8 cellular contexts compared by ENCODE assay signal in genomic region chr17:45226620-45227019, GRCh38. TPM values are rescaled to one million over a fixed set of nuclear protein-coding genes. Genes with fewer than 3 reads are reported as not detected.
DNase-seq lines count a peak whose midpoint lies in the region; ATAC-seq and TF ChIP-seq lines count a peak whose summit lies in the region.
"Had no signal": no experiment of that assay in that cellular context is flagged by ENCODE, and none has a peak within 500 bp of the region (broad histone marks: within the 10 kb centered on the region; RNA-seq: fewer than 3 reads in every experiment).

No MANE protein-coding gene starts in this region.

- H3K27ac Mint-ChIP-seq in stimulated activated memory B cell treated with anti-CD40 and anti-IgM and Interleukin-4, amounts not matched to agents 10 μg/mL and 1 μg/mL and 100 μg/mL, for 72 hours: peak overlapping the region; percentile 97
- no peak overlapping the region for H3K27ac Mint-ChIP-seq in WTC11

- H3K36me3 Mint-ChIP-seq in stimulated activated memory B cell treated with anti-CD40 and anti-IgM and Interleukin-4, amounts not matched to agents 10 μg/mL and 1 μg/mL and 100 μg/mL, for 72 hours: peaks cover 7% of the 10 kb centered on the region
- H3K36me3 Mint-ChIP-seq in WTC11: no peaks in the 10 kb centered on the region

- no peaks in the 10 kb centered on the region for H3K27me3 ChIP-seq in esophagus (ENCODE audit: control insufficient read depth in 1 of 2, insufficient read depth in 2 of 2, low read length in 2 of 2)

- H3K4me3 ChIP-seq in esophagus (ENCODE audit: low read depth in 1 of 2, low read length in 2 of 2): no peak overlapping the region

- no peaks in the 10 kb centered on the region for H3K9me3 Mint-ChIP-seq in stimulated activated memory B cell treated with anti-CD40 and anti-IgM and Interleukin-4, amounts not matched to agents 10 μg/mL and 1 μg/mL and 100 μg/mL, for 72 hours
- no peaks in the 10 kb centered on the region for H3K9me3 Mint-ChIP-seq in WTC11

- 67 to 75% methylated on average over 4 of the region's 4 CpGs for WGBS in esophagus, 2 donors

- CTCF ChIA-PET in WTC11 (lab: Charles Lee): interaction anchor here (1.2 to 4.8 kb wide), 4 partner anchors 10 to 91 kb away, joined by 4 to 27 read pairs (median 8); partner anchors contain the start of gene ACBD4

- TF ChIP-seq CTCF in WTC11 (IDR thresholded peaks at IDR 0.05): no peak

- H3K27ac ChIP-seq in esophagus (ENCODE audit: low read depth in 2 of 2, low read length in 1 of 2): peak overlapping the region; percentile 36 to 79

- H3K27me3 Mint-ChIP-seq in stimulated activated memory B cell treated with anti-CD40 and anti-IgM and Interleukin-4, amounts not matched to agents 10 μg/mL and 1 μg/mL and 100 μg/mL, for 72 hours: no peaks in the 10 kb centered on the region
- H3K27me3 Mint-ChIP-seq in WTC11 (ENCODE audit: low read depth): peaks cover 36% of the 10 kb centered on the region

- POLR2A ChIA-PET in WTC11 (lab: Charles Lee): no interaction called here

- peaks cover 84% of the 10 kb centered on the region for H3K4me1 Mint-ChIP-seq in stimulated activated memory B cell treated with anti-CD40 and anti-IgM and Interleukin-4, amounts not matched to agents 10 μg/mL and 1 μg/mL and 100 μg/mL, for 72 hours
- H3K4me1 Mint-ChIP-seq in WTC11: peaks cover 24% of the 10 kb centered on the region

- peak; percentile 16 for DNase-seq in RPMI8226
- no peak for DNase-seq in NCI-H1092 treated with DMSO at 0.1 percent for 48 hours (lab: John Stamatoyannopoulos, UW)
- DNase-seq in WTC11 (ENCODE audit: low spot score): no peak
- DNase-seq: occipital lobe had no signal

- H3K4me3 Mint-ChIP-seq in stimulated activated memory B cell treated with anti-CD40 and anti-IgM and Interleukin-4, amounts not matched to agents 10 μg/mL and 1 μg/mL and 100 μg/mL, for 72 hours: peak overlapping the region; percentile 85
- no peak overlapping the region for H3K4me3 Mint-ChIP-seq in WTC11

- TF ChIP-seq POLR2A in GM19099 (IDR thresholded peaks at IDR 0.05; ENCODE audit: extremely low read depth, insufficient read length, low read depth): peak; percentile 2

- ATAC-seq in stimulated activated memory B cell treated with anti-CD40 and anti-IgM and Interleukin-4, amounts not matched to agents 10 μg/mL and 1 μg/mL and 100 μg/mL, for 72 hours: no peak
- ATAC-seq in GM21367 (IDR thresholded peaks at IDR 0.05; ENCODE audit: unreplicated experiment) (no peak), WTC11 (no peak)

- H3K4me1 ChIP-seq in esophagus (ENCODE audit: control insufficient read depth in 2 of 2, insufficient read depth in 2 of 2, low read length in 1 of 2): peaks cover 0 to 17% of the 10 kb centered on the region in 2 donors

- no peaks in the 10 kb centered on the region for H3K36me3 ChIP-seq in esophagus (ENCODE audit: control insufficient read depth in 2 of 2, insufficient read depth in 2 of 2, low read length in 1 of 2)

- no peaks in the 10 kb centered on the region for H3K9me3 ChIP-seq in esophagus (ENCODE audit: control insufficient read depth in 2 of 2, insufficient read depth in 1 of 2, low read depth in 1 of 2, low read length in 1 of 2)

TF ChIP-seq in WTC11, 78 proteins besides CTCF, POLR2A, EP300 and RAD21:
- TF ChIP-seq SP1 (CRISPR knock-in tag; conservative IDR thresholded peaks at IDR 0.05) (no peak), TEAD4 (CRISPR knock-in tag; IDR thresholded peaks at IDR 0.05) (no peak), ELF4 (CRISPR knock-in tag; IDR thresholded peaks at IDR 0.05; ENCODE audit: low read depth) (no peak), ZNF281 (CRISPR knock-in tag; IDR thresholded peaks at IDR 0.05) (no peak), ZMAT4 (CRISPR knock-in tag; IDR thresholded peaks at IDR 0.05) (no peak), NR3C1 (CRISPR knock-in tag; conservative IDR thresholded peaks at IDR 0.05; ENCODE audit: low read depth) (no peak), ZNF416 (CRISPR knock-in tag; IDR thresholded peaks at IDR 0.05) (no peak), SOX15 (CRISPR knock-in tag; IDR thresholded peaks at IDR 0.05) (no peak), MYBL2 (CRISPR knock-in tag; IDR thresholded peaks at IDR 0.05) (no peak), SMAD3 (CRISPR knock-in tag; IDR thresholded peaks at IDR 0.05; ENCODE audit: borderline replicate concordance) (no peak), ZBTB21 (CRISPR knock-in tag; IDR thresholded peaks at IDR 0.05; ENCODE audit: borderline replicate concordance) (no peak)

RNA-seq across cellular contexts. Expression of gene FMNL1, which starts 4.9 kb away (rescaled TPM):
- polyA plus RNA-seq in esophagus: 1 to 10 TPM; 4.3 to 5.2 TPM
- total RNA-seq in WTC11 (2021): 5.3 to 7.9 TPM (median 7.3 TPM) in 3 replicates

RNA-seq across cellular contexts. Expression of gene SPATA32, which starts 35.3 kb away (rescaled TPM):
- not detected for polyA plus RNA-seq in esophagus
- 0.14 to 0.15 TPM in 2 of 3 replicates, not detected in the other for total RNA-seq in WTC11 (2021)
- total RNA-seq: occipital lobe had no signal
